8 cellular contexts compared by ENCODE assay signal in genomic region chr15:39172380-39173281, GRCh38.
DNase-seq lines count a peak whose midpoint lies in the region; ATAC-seq and TF ChIP-seq lines count a peak whose summit lies in the region.
"Had no signal": no experiment of that assay in that cellular context is flagged by ENCODE, and none has a peak within 500 bp of the region (broad histone marks: within the 10 kb centered on the region; RNA-seq: fewer than 3 reads in every experiment).

No MANE protein-coding gene starts in this region.

- H3K27me3 Mint-ChIP-seq in chondrocyte (ENCODE audit: low read depth) (no peaks in the 10 kb centered on the region), natural killer cell (ENCODE audit: low read depth in 2 of 2) (peaks cover 26 to 29% of the 10 kb centered on the region in 2 donors)

- peaks cover 40% of the 10 kb centered on the region for H3K4me1 Mint-ChIP-seq in chondrocyte (ENCODE audit: low read depth)
- no peaks in the 10 kb centered on the region for H3K4me1 Mint-ChIP-seq in natural killer cell

- TF ChIP-seq CTCF in LNCAP (IDR thresholded peaks at IDR 0.05) (peak; percentile 5; the same call in 1 of the 2 replicates), chondrocyte (IDR thresholded peaks at IDR 0.05) (peak; percentile 45), right lobe of liver (IDR thresholded peaks at IDR 0.05) (no peak), transverse colon (IDR thresholded peaks at IDR 0.05) (peak in 1 of 5 experiments; percentile 3), natural killer cell (IDR thresholded peaks at IDR 0.05) (no peak)

- H3K36me3 Mint-ChIP-seq in chondrocyte (ENCODE audit: low read depth) (no peaks in the 10 kb centered on the region), natural killer cell (no peaks in the 10 kb centered on the region)

- H3K27ac Mint-ChIP-seq in chondrocyte (ENCODE audit: unreplicated experiment) (peak overlapping the region; percentile 88), natural killer cell (no peak overlapping the region)

- H3K27me3 ChIP-seq in right lobe of liver (no peaks in the 10 kb centered on the region), transverse colon (no peaks in the 10 kb centered on the region)

- H3K4me1 ChIP-seq in right lobe of liver (no peaks in the 10 kb centered on the region), transverse colon (peaks cover 2 to 15% (median 7%) of the 10 kb centered on the region in 4 donors)

- in situ Hi-C loops in transverse colon (cut with MboI; ENCODE audit: low pct_ligation_motif_present in 1 of 4, low pct_unique_long_range_greater_than_20kb in 1 of 4, low sequenced_read_pairs in 3 of 4) = loop anchor here in 3 of 4 donors (10.0 to 25.0 kb wide), 4 partner anchors 302 to 412 kb away; partner anchors contain the start of gene THBS1 (in 1 of the 3)

- H3K36me3 ChIP-seq in right lobe of liver (no peaks in the 10 kb centered on the region), transverse colon (no peaks in the 10 kb centered on the region)

- peak in 3 of 4 donors; percentile 29 to 54 (median 51) for ATAC-seq in right lobe of liver
- ATAC-seq in natural killer cell = no peak

- 54% methylated on average over 7 of the region's 17 CpGs for WGBS in right lobe of liver (ENCODE audit: insufficient coverage, low coverage, low lambda C conversion rate, missing lambda C conversion rate)
- 60 to 100% methylated on average over 1 to 17 of the region's 17 CpGs for WGBS in transverse colon (ENCODE audit: low coverage in 1 of 2), 2 donors

- TF ChIP-seq POLR2A in right lobe of liver (IDR thresholded peaks at IDR 0.05) = no peak
- no peak for TF ChIP-seq POLR2A in transverse colon (IDR thresholded peaks at IDR 0.05)

- no peak overlapping the region for H3K4me3 ChIP-seq in right lobe of liver
- peak overlapping the region in 1 of 4 donors; percentile 30 for H3K4me3 ChIP-seq in transverse colon

- no peak for DNase-seq in chondrocyte (ENCODE audit: low spot score)
- DNase-seq in right lobe of liver = no peak
- no peak for DNase-seq in transverse colon
- DNase-seq in activated CD4-positive, alpha-beta T cell treated with anti-CD3 and anti-CD28 coated beads, Interleukin-2, amount 50 U/mL, for 4 hours = no peak
- DNase-seq in NCI-H187 (lab: John Stamatoyannopoulos, UW) = no peak
- no peak for DNase-seq in natural killer cell

- H3K4me3 Mint-ChIP-seq in chondrocyte (ENCODE audit: unreplicated experiment) (peak overlapping the region; percentile 71), natural killer cell (no peak overlapping the region)
- H3K4me3 Mint-ChIP-seq: neural crest cell had no signal

- H3K9me3 Mint-ChIP-seq in chondrocyte (ENCODE audit: low read depth) (no peaks in the 10 kb centered on the region), natural killer cell (no peaks in the 10 kb centered on the region)

- intact Hi-C loops in right lobe of liver (cut with DNase I) = no loop called here
- intact Hi-C loops in transverse colon (cut with DNase I; ENCODE audit: low total_unique reads) = loop anchor here (1.0 kb wide), 1 partner anchor 408 kb away; no protein-coding TSS in a partner anchor
- intact Hi-C loops in natural killer cell (cut with micrococcal nuclease) = no loop called here

- no peak for TF ChIP-seq EP300 in transverse colon (IDR thresholded peaks at IDR 0.05; ENCODE audit: low read depth)

- H3K27ac ChIP-seq in right lobe of liver (peak overlapping the region in 2 of 3 donors; percentile 13 to 18), transverse colon (peak overlapping the region; percentile 66 to 79 (median 70))

- H3K9me3 ChIP-seq in right lobe of liver (no peaks in the 10 kb centered on the region), transverse colon (no peaks in the 10 kb centered on the region)

Comparison
In these comparisons a context has a peak if more than half of its experiments do, and no peak if none do; other contexts are left out.
1. CTCF ChIP-seq: peak in LNCAP (single experiment) and chondrocyte (single experiment); none in right lobe of liver (0 of 4) and natural killer cell (single experiment).
2. ATAC-seq: peak in right lobe of liver (3 of 4); none in natural killer cell (0 of 3).